In genomic region chr11:119316729-119317591, GRCh38 we compare ENCODE assay signal across 8 cellular contexts. TPM values are rescaled to one million over a fixed set of nuclear protein-coding genes. Genes with fewer than 3 reads are reported as not detected.
A peak's percentile ranks its signal among the peaks of the same experiment; 100 is the strongest.
DNase-seq lines count a peak whose midpoint lies in the region; ATAC-seq lines count a peak whose summit lies in the region.

Gene MCAM, minus strand, starts transcription at chr11:119317130. Its CDS starts 29 bp downstream, at chr11:119317101.

- peak within 1 kb of the TSS; percentile 77 for H3K4me3 Mint-ChIP-seq in activated naive CD8-positive, alpha-beta T cell treated with anti-CD3 and anti-CD28 coated beads for 36 hours

- no peaks in the 10 kb centered on the region for H3K36me3 Mint-ChIP-seq in activated naive CD8-positive, alpha-beta T cell treated with anti-CD3 and anti-CD28 coated beads for 36 hours

- no peaks in the 10 kb centered on the region for H3K9me3 Mint-ChIP-seq in activated naive CD8-positive, alpha-beta T cell treated with anti-CD3 and anti-CD28 coated beads for 36 hours

- DNase-seq in DMS79 (lab: John Stamatoyannopoulos, UW) (peak; percentile 57), left cardiac atrium (peak; percentile 69), putamen (ENCODE audit: low spot score) (peak; percentile 62), GDM1 (lab: John Stamatoyannopoulos, UW) (no peak)
- DNase-seq in Jurkat, Clone E6-1 (ENCODE audit: low read depth, low spot score) = no peak
- DNase-seq in activated naive CD8-positive, alpha-beta T cell treated with anti-CD3 and anti-CD28 coated beads for 36 hours = no peak

- peaks cover 19% of the 10 kb centered on the region for H3K4me1 Mint-ChIP-seq in activated naive CD8-positive, alpha-beta T cell treated with anti-CD3 and anti-CD28 coated beads for 36 hours

- peaks cover 30% of the 10 kb centered on the region for H3K27me3 Mint-ChIP-seq in activated naive CD8-positive, alpha-beta T cell treated with anti-CD3 and anti-CD28 coated beads for 36 hours

- ATAC-seq in left cardiac atrium (peak; percentile 35 to 42), HG02973 (IDR thresholded peaks at IDR 0.05; ENCODE audit: unreplicated experiment) (no peak), GM18517 (IDR thresholded peaks at IDR 0.05; ENCODE audit: unreplicated experiment) (no peak)

- peak within 1 kb of the TSS; percentile 51 for H3K4me3 ChIP-seq in Jurkat, Clone E6-1 (ENCODE audit: low read length)

- intact Hi-C loops in left cardiac atrium (cut with DNase I) = no loop called here

- no peak within 1 kb of the TSS for H3K27ac Mint-ChIP-seq in activated naive CD8-positive, alpha-beta T cell treated with anti-CD3 and anti-CD28 coated beads for 36 hours

RNA-seq across cellular contexts. Expression of gene MCAM, which starts in this region (rescaled TPM):
- polyA plus RNA-seq in Jurkat, Clone E6-1 (2012; ENCODE audit: insufficient read depth, insufficient read length) = 9.1 TPM
- 1 to 10 TPM; 8.9 to 9.9 TPM for total RNA-seq in activated naive CD8-positive, alpha-beta T cell treated with anti-CD3 and anti-CD28 coated beads for 36 hours
- total RNA-seq in left cardiac atrium = 100 to 1,000 TPM; 144 to 230 TPM

Comparison
In these comparisons a context has a peak if more than half of its experiments do, and no peak if none do; other contexts are left out.
1. RNA of gene MCAM (total RNA-seq): 144 to 230 TPM in left cardiac atrium; 8.9 to 9.9 TPM in activated naive CD8-positive, alpha-beta T cell treated with anti-CD3 and anti-CD28 coated beads for 36 hours; every median in the first group is over 10 times any median in the second.
2. DNase-seq: peak in DMS79 (single experiment), left cardiac atrium (single experiment) and putamen (single experiment); none in Jurkat, Clone E6-1 (single experiment), activated naive CD8-positive, alpha-beta T cell treated with anti-CD3 and anti-CD28 coated beads for 36 hours (single experiment) and GDM1 (single experiment).
3. ATAC-seq: peak in left cardiac atrium (2 of 2); none in HG02973 (single experiment) and GM18517 (single experiment).